ENCODE assay signal across 2 cellular contexts in genomic region chr17:42617956-42618431, GRCh38.
TF ChIP-seq lines count a peak whose summit lies in the region.

No MANE protein-coding gene starts in this region.

TF ChIP-seq in A549, 52 proteins besides CTCF, POLR2A, EP300 and RAD21:
- TF ChIP-seq GATA3 (IDR thresholded peaks at IDR 0.05; ENCODE audit: borderline replicate concordance) (no peak), NPAS2 (CRISPR knock-in tag; IDR thresholded peaks at IDR 0.05; ENCODE audit: borderline replicate concordance) (no peak), POLR2AphosphoS2 (conservative IDR thresholded peaks at IDR 0.05; ENCODE audit: low read length) (no peak), FOSL2 (IDR thresholded peaks at IDR 0.05) (no peak), FOSL2 (CRISPR knock-in tag; IDR thresholded peaks at IDR 0.05) (no peak), FOXS1 (CRISPR knock-in tag; IDR thresholded peaks at IDR 0.05) (no peak), RCOR1 (IDR thresholded peaks at IDR 0.05; ENCODE audit: low read depth, low read length) (no peak), MAX (IDR thresholded peaks at IDR 0.05) (no peak), SMC3 (IDR thresholded peaks at IDR 0.05) (no peak), ELK1 (IDR thresholded peaks at IDR 0.05; ENCODE audit: low read depth, low read length) (no peak), HOXB13 (CRISPR knock-in tag; IDR thresholded peaks at IDR 0.05; ENCODE audit: low read depth) (no peak), HES2 (IDR thresholded peaks at IDR 0.05) (no peak), CHD2 (IDR thresholded peaks at IDR 0.05; ENCODE audit: low read length, partially characterized antibody) (no peak), USF2 (IDR thresholded peaks at IDR 0.05) (no peak), PBX3 (IDR thresholded peaks at IDR 0.05) (no peak), TP53 (CRISPR knock-in tag; IDR thresholded peaks at IDR 0.05) (no peak)

TF ChIP-seq in H1, 55 proteins besides CTCF, POLR2A, EP300 and RAD21:
- TF ChIP-seq MAX (IDR thresholded peaks at IDR 0.05): no peak
- no peak for TF ChIP-seq SIRT6 (IDR thresholded peaks at IDR 0.05; ENCODE audit: low read length)
- TF ChIP-seq E2F6 (IDR thresholded peaks at IDR 0.05): no peak
- TF ChIP-seq NRF1 (IDR thresholded peaks at IDR 0.05; ENCODE audit: low read depth, low read length): no peak
- no peak for TF ChIP-seq POLR2AphosphoS5 (IDR thresholded peaks at IDR 0.05; ENCODE audit: low read depth, low read length)
- no peak for TF ChIP-seq ZNF274 (IDR thresholded peaks at IDR 0.05; ENCODE audit: borderline replicate concordance, extremely low read depth, low read length)
- no peak for TF ChIP-seq MAFK (IDR thresholded peaks at IDR 0.05; ENCODE audit: low read depth, low read length)
- TF ChIP-seq KDM4A (IDR thresholded peaks at IDR 0.05; ENCODE audit: low read depth, low read length, severe bottlenecking): no peak
- TF ChIP-seq BRCA1 (IDR thresholded peaks at IDR 0.05; ENCODE audit: low read depth, low read length): no peak
- no peak for TF ChIP-seq CBX5 (IDR thresholded peaks at IDR 0.05; ENCODE audit: low read depth, low read length)
- no peak for TF ChIP-seq RFX5 (IDR thresholded peaks at IDR 0.05; ENCODE audit: borderline replicate concordance, low read depth, low read length)
- TF ChIP-seq GTF2F1 (IDR thresholded peaks at IDR 0.05; ENCODE audit: borderline replicate concordance, low read depth, low read length): no peak
- no peak for TF ChIP-seq JUN (IDR thresholded peaks at IDR 0.05; ENCODE audit: low read depth, low read length)
